In genomic region chr9:101561740-101562139, GRCh38 we compare ENCODE assay signal across 18 cellular contexts. TPM values are rescaled to one million over a fixed set of nuclear protein-coding genes. Genes with fewer than 3 reads are reported as not detected.
DNase-seq lines count a peak whose midpoint lies in the region; ATAC-seq and TF ChIP-seq lines count a peak whose summit lies in the region.
"Had no signal": no experiment of that assay in that cellular context is flagged by ENCODE, and none has a peak within 500 bp of the region (broad histone marks: within the 10 kb centered on the region; RNA-seq: fewer than 3 reads in every experiment).

No MANE protein-coding gene starts in this region.

- peak; percentile 46 for ATAC-seq in CD4-positive, alpha-beta T cell (ENCODE audit: poor library complexity)
- no peak for ATAC-seq in CD8-positive, alpha-beta T cell
- ATAC-seq in T-helper 17 cell = peak; percentile 66
- ATAC-seq in naive thymus-derived CD4-positive, alpha-beta T cell = peak; percentile 56
- ATAC-seq in activated CD8-positive, alpha-beta T cell treated with anti-CD3 and anti-CD28 coated beads for 36 hours = no peak
- ATAC-seq: A549, HCT116 had no signal

- intact Hi-C loops in CD4-positive, alpha-beta T cell (cut with DNase I, micrococcal nuclease) = no loop called here
- intact Hi-C loops in CD8-positive, alpha-beta T cell (cut with DNase I, micrococcal nuclease) = loop anchor here in 1 of 2 experiments (1.0 kb wide), 1 partner anchor 9 kb away; no protein-coding TSS in a partner anchor
- intact Hi-C loops in naive thymus-derived CD4-positive, alpha-beta T cell (cut with micrococcal nuclease) = loop anchor here in 1 of 2 donors (1.0 kb wide), 1 partner anchor 9 kb away; no protein-coding TSS in a partner anchor
- intact Hi-C loops in activated CD8-positive, alpha-beta T cell treated with anti-CD3 and anti-CD28 coated beads for 36 hours (cut with micrococcal nuclease) = no loop called here
- intact Hi-C loops in cardiac septum (cut with DNase I) = no loop called here

- peaks cover 32% of the 10 kb centered on the region for H3K4me1 Mint-ChIP-seq in CD4-positive, alpha-beta T cell (ENCODE audit: low read depth)
- peaks cover 30% of the 10 kb centered on the region for H3K4me1 Mint-ChIP-seq in CD8-positive, alpha-beta T cell (ENCODE audit: low read depth)
- H3K4me1 Mint-ChIP-seq in T-helper 17 cell = peaks cover 25% of the 10 kb centered on the region
- H3K4me1 Mint-ChIP-seq in naive thymus-derived CD4-positive, alpha-beta T cell = peaks cover 8 to 44% (median 35%) of the 10 kb centered on the region in 7 donors
- peaks cover 19% of the 10 kb centered on the region for H3K4me1 Mint-ChIP-seq in activated CD8-positive, alpha-beta T cell treated with anti-CD3 and anti-CD28 coated beads for 36 hours (ENCODE audit: low read depth)

- H3K27ac Mint-ChIP-seq in CD4-positive, alpha-beta T cell = peak overlapping the region; percentile 56
- H3K27ac Mint-ChIP-seq in CD8-positive, alpha-beta T cell = peak overlapping the region; percentile 1
- peak overlapping the region; percentile 61 for H3K27ac Mint-ChIP-seq in T-helper 17 cell
- peak overlapping the region in 7 of 9 donors; percentile 1 to 87 (median 21) for H3K27ac Mint-ChIP-seq in naive thymus-derived CD4-positive, alpha-beta T cell
- H3K27ac Mint-ChIP-seq in activated CD8-positive, alpha-beta T cell treated with anti-CD3 and anti-CD28 coated beads for 36 hours = no peak overlapping the region

- H3K4me3 ChIP-seq in CD8-positive, alpha-beta T cell (ENCODE audit: low read depth, low read length) = no peak overlapping the region
- H3K4me3 ChIP-seq in naive thymus-derived CD4-positive, alpha-beta T cell (ENCODE audit: low read length) = no peak overlapping the region
- H3K4me3 ChIP-seq: A549 had no signal

- H3K9me3 ChIP-seq in CD4-positive, alpha-beta T cell (ENCODE audit: control insufficient read depth, low read length) = no peaks in the 10 kb centered on the region
- H3K9me3 ChIP-seq in CD8-positive, alpha-beta T cell (ENCODE audit: low read length) = no peaks in the 10 kb centered on the region
- no peaks in the 10 kb centered on the region for H3K9me3 ChIP-seq in T-helper 17 cell (ENCODE audit: control insufficient read depth, low read length, poor library complexity, severe bottlenecking)
- H3K9me3 ChIP-seq in naive thymus-derived CD4-positive, alpha-beta T cell (ENCODE audit: control insufficient read depth in 2 of 3, low read length in 3 of 3) = no peaks in the 10 kb centered on the region
- H3K9me3 ChIP-seq: A549, BE2C had no signal

- peaks cover 5% of the 10 kb centered on the region for H3K9me3 Mint-ChIP-seq in CD4-positive, alpha-beta T cell
- H3K9me3 Mint-ChIP-seq in CD8-positive, alpha-beta T cell = peaks cover 2% of the 10 kb centered on the region
- H3K9me3 Mint-ChIP-seq in naive thymus-derived CD4-positive, alpha-beta T cell = peaks cover 0 to 14% (median 0%) of the 10 kb centered on the region in 11 donors
- peaks cover 12% of the 10 kb centered on the region for H3K9me3 Mint-ChIP-seq in activated CD8-positive, alpha-beta T cell treated with anti-CD3 and anti-CD28 coated beads for 36 hours

- H3K27ac ChIP-seq in CD4-positive, alpha-beta T cell (ENCODE audit: low read depth, low read length) = no peak overlapping the region
- H3K27ac ChIP-seq in CD8-positive, alpha-beta T cell (ENCODE audit: low read depth, low read length) = no peak overlapping the region
- H3K27ac ChIP-seq in naive thymus-derived CD4-positive, alpha-beta T cell (ENCODE audit: low read depth, low read length) = no peak overlapping the region
- H3K27ac ChIP-seq: A549, C4-2B had no signal

- CTCF ChIA-PET in CD4-positive, alpha-beta T cell (lab: Charles Lee) = interaction anchor here (1.6 kb wide), 1 partner anchor 32 kb away, joined by 4 read pairs; no protein-coding TSS in a partner anchor
- CTCF ChIA-PET in CD8-positive, alpha-beta T cell (lab: Charles Lee) = interaction anchor here (0.6 kb wide), 2 partner anchors 35 to 742 kb away, joined by 3 read pairs; no protein-coding TSS in a partner anchor
- CTCF ChIA-PET in naive thymus-derived CD4-positive, alpha-beta T cell (lab: Charles Lee) = interaction anchor here (0.7 to 1.0 kb wide), 2 partner anchors 11 to 150 kb away, joined by 3 to 4 read pairs; no protein-coding TSS in a partner anchor
- CTCF ChIA-PET in activated CD8-positive, alpha-beta T cell treated with anti-CD3 and anti-CD28 coated beads for 36 hours (lab: Charles Lee) = interaction anchor here (1.6 kb wide), 1 partner anchor 12 kb away, joined by 3 read pairs; no protein-coding TSS in a partner anchor

- H3K36me3 ChIP-seq in CD8-positive, alpha-beta T cell (ENCODE audit: insufficient read depth, low read length) = peaks cover 14% of the 10 kb centered on the region
- H3K36me3 ChIP-seq in naive thymus-derived CD4-positive, alpha-beta T cell (ENCODE audit: control insufficient read depth in 2 of 3, insufficient read depth in 3 of 3, low read length in 3 of 3) = peaks cover 11 to 54% (median 14%) of the 10 kb centered on the region in 3 experiments

- H3K4me3 Mint-ChIP-seq in CD4-positive, alpha-beta T cell = no peak overlapping the region
- H3K4me3 Mint-ChIP-seq in CD8-positive, alpha-beta T cell = no peak overlapping the region
- H3K4me3 Mint-ChIP-seq in T-helper 17 cell = no peak overlapping the region
- no peak overlapping the region for H3K4me3 Mint-ChIP-seq in naive thymus-derived CD4-positive, alpha-beta T cell
- H3K4me3 Mint-ChIP-seq in activated CD8-positive, alpha-beta T cell treated with anti-CD3 and anti-CD28 coated beads for 36 hours = no peak overlapping the region

- POLR2A ChIA-PET in CD4-positive, alpha-beta T cell (lab: Charles Lee) = no interaction called here
- POLR2A ChIA-PET in CD8-positive, alpha-beta T cell (lab: Charles Lee) = no interaction called here
- POLR2A ChIA-PET in naive thymus-derived CD4-positive, alpha-beta T cell (lab: Charles Lee) = no interaction called here
- POLR2A ChIA-PET in activated CD8-positive, alpha-beta T cell treated with anti-CD3 and anti-CD28 coated beads for 36 hours (lab: Charles Lee) = no interaction called here

- peaks cover 6% of the 10 kb centered on the region for H3K4me1 ChIP-seq in CD8-positive, alpha-beta T cell (ENCODE audit: insufficient read depth, low read length)
- peaks cover 0 to 9% of the 10 kb centered on the region in 2 donors for H3K4me1 ChIP-seq in naive thymus-derived CD4-positive, alpha-beta T cell (ENCODE audit: control insufficient read depth in 2 of 2, insufficient read depth in 2 of 2, low read length in 2 of 2)
- H3K4me1 ChIP-seq: A549, BE2C had no signal

- no peak for DNase-seq in CD4-positive, alpha-beta T cell
- DNase-seq in CD8-positive, alpha-beta T cell = no peak
- DNase-seq in T-helper 17 cell (no peak), SW 1271 (lab: John Stamatoyannopoulos, UW) (no peak), cardiac septum (ENCODE audit: low spot score) (no peak)
- no peak for DNase-seq in naive thymus-derived CD4-positive, alpha-beta T cell
- DNase-seq in activated CD8-positive, alpha-beta T cell treated with anti-CD3 and anti-CD28 coated beads for 36 hours = no peak
- DNase-seq: BE2C, COR-L47, DMS153, DMS79 treated with DMSO at 0.1 percent for 48 hours, GDM1, GOT3, KBM-7 had no signal

- no peaks in the 10 kb centered on the region for H3K27me3 Mint-ChIP-seq in CD4-positive, alpha-beta T cell
- no peaks in the 10 kb centered on the region for H3K27me3 Mint-ChIP-seq in CD8-positive, alpha-beta T cell (ENCODE audit: low read depth)
- H3K27me3 Mint-ChIP-seq in T-helper 17 cell = no peaks in the 10 kb centered on the region
- no peaks in the 10 kb centered on the region for H3K27me3 Mint-ChIP-seq in naive thymus-derived CD4-positive, alpha-beta T cell
- H3K27me3 Mint-ChIP-seq in activated CD8-positive, alpha-beta T cell treated with anti-CD3 and anti-CD28 coated beads for 36 hours = no peaks in the 10 kb centered on the region

- peaks cover 99% of the 10 kb centered on the region for H3K36me3 Mint-ChIP-seq in CD4-positive, alpha-beta T cell (ENCODE audit: low read depth)
- peaks cover 90% of the 10 kb centered on the region for H3K36me3 Mint-ChIP-seq in CD8-positive, alpha-beta T cell
- H3K36me3 Mint-ChIP-seq in T-helper 17 cell (ENCODE audit: low read depth) = peaks cover 15% of the 10 kb centered on the region
- H3K36me3 Mint-ChIP-seq in naive thymus-derived CD4-positive, alpha-beta T cell = peaks cover 42 to 90% (median 70%) of the 10 kb centered on the region in 5 donors
- peaks cover 78% of the 10 kb centered on the region for H3K36me3 Mint-ChIP-seq in activated CD8-positive, alpha-beta T cell treated with anti-CD3 and anti-CD28 coated beads for 36 hours (ENCODE audit: low read depth)

- TF ChIP-seq CTCF in CD4-positive, alpha-beta T cell (IDR thresholded peaks at IDR 0.05) = no peak
- no peak for TF ChIP-seq CTCF in CD8-positive, alpha-beta T cell (IDR thresholded peaks at IDR 0.05)
- no peak for TF ChIP-seq CTCF in activated CD8-positive, alpha-beta T cell treated with anti-CD3 and anti-CD28 coated beads for 36 hours (IDR thresholded peaks at IDR 0.05)

- H3K27me3 ChIP-seq in CD4-positive, alpha-beta T cell (ENCODE audit: control insufficient read depth, insufficient read depth, low read length) = no peaks in the 10 kb centered on the region
- H3K27me3 ChIP-seq in CD8-positive, alpha-beta T cell (ENCODE audit: insufficient read depth, low read length) = no peaks in the 10 kb centered on the region
- H3K27me3 ChIP-seq in naive thymus-derived CD4-positive, alpha-beta T cell (ENCODE audit: control insufficient read depth in 2 of 2, insufficient read depth in 2 of 2, low read length in 2 of 2) = no peaks in the 10 kb centered on the region
- H3K27me3 ChIP-seq: BE2C had no signal

RNA-seq across cellular contexts. Expression of gene RNF20, which starts 28.1 kb away (rescaled TPM):
- 10 to 100 TPM; 26.9 to 27.6 TPM for total RNA-seq in CD4-positive, alpha-beta T cell
- total RNA-seq in CD8-positive, alpha-beta T cell = 10 to 100 TPM; 20.1 to 24.4 TPM
- total RNA-seq in T-helper 17 cell (10 to 100 TPM; 29.8 to 34.9 TPM), cardiac septum (58.4 TPM)
- total RNA-seq in naive thymus-derived CD4-positive, alpha-beta T cell = 10 to 100 TPM; 30.5 to 67.8 (median 45.9) TPM
- 10 to 100 TPM; 43.7 to 53.6 TPM for polyA plus RNA-seq in naive thymus-derived CD4-positive, alpha-beta T cell
- 10 to 100 TPM; 30.6 to 39.1 TPM for total RNA-seq in activated CD8-positive, alpha-beta T cell treated with anti-CD3 and anti-CD28 coated beads for 36 hours

RNA-seq across cellular contexts. Expression of gene PPP3R2, which starts 33.0 kb away (rescaled TPM):
- not detected for total RNA-seq in CD4-positive, alpha-beta T cell
- total RNA-seq in CD8-positive, alpha-beta T cell = not detected
- not detected for total RNA-seq in T-helper 17 cell
- total RNA-seq in naive thymus-derived CD4-positive, alpha-beta T cell = not detected
- polyA plus RNA-seq in naive thymus-derived CD4-positive, alpha-beta T cell = not detected
- total RNA-seq in activated CD8-positive, alpha-beta T cell treated with anti-CD3 and anti-CD28 coated beads for 36 hours = not detected
- total RNA-seq in cardiac septum = not detected
- polyA plus RNA-seq: A549, AG04450 had no signal

Comparison
In these comparisons a context has a peak if more than half of its experiments do, and no peak if none do; other contexts are left out.
1. ATAC-seq: peak in CD4-positive, alpha-beta T cell (single experiment), T-helper 17 cell (single experiment) and naive thymus-derived CD4-positive, alpha-beta T cell (single experiment); none in CD8-positive, alpha-beta T cell (single experiment) and activated CD8-positive, alpha-beta T cell treated with anti-CD3 and anti-CD28 coated beads for 36 hours (single experiment).